1 cellular context compared by ENCODE assay signal in genomic region chr12:46473634-46474201, GRCh38.
A peak's percentile ranks its signal among the peaks of the same experiment; 100 is the strongest.
TF ChIP-seq lines count a peak whose summit lies in the region.

No MANE protein-coding gene starts in this region.

TF ChIP-seq in HepG2, 621 proteins besides CTCF, POLR2A, EP300 and RAD21 (continued from another document and continues in another):
- peak; percentile 98 for TF ChIP-seq HNF1B (CRISPR knock-in tag; IDR thresholded peaks at IDR 0.05)
- TF ChIP-seq FOXJ3 (CRISPR knock-in tag; IDR thresholded peaks at IDR 0.05; ENCODE audit: borderline replicate concordance), result peak; percentile 93
- peak; percentile 64; the same call in 1 of the 2 replicates for TF ChIP-seq NR2F2 (IDR thresholded peaks at IDR 0.05; ENCODE audit: borderline replicate concordance, low read depth)
- peak; percentile 69 for TF ChIP-seq ARID3A (IDR thresholded peaks at IDR 0.05; ENCODE audit: low read depth, low read length)
- TF ChIP-seq ZKSCAN8 (CRISPR knock-in tag; IDR thresholded peaks at IDR 0.05; ENCODE audit: borderline replicate concordance), result peak; percentile 80; the same call in 1 of the 2 replicates
- peak; percentile 59; the same call in 1 of the 2 replicates for TF ChIP-seq ZSCAN5A (CRISPR knock-in tag; IDR thresholded peaks at IDR 0.05; ENCODE audit: borderline replicate concordance)
- peak; percentile 81 for TF ChIP-seq SAP130 (CRISPR knock-in tag; IDR thresholded peaks at IDR 0.05; ENCODE audit: low read depth)
- TF ChIP-seq PPARG (CRISPR knock-in tag; conservative IDR thresholded peaks at IDR 0.05), result peak; percentile 93
- TF ChIP-seq REST (IDR thresholded peaks at IDR 0.05; ENCODE audit: borderline replicate concordance in 1 of 2, low read depth in 1 of 2, low read length in 2 of 2), result peak in 1 of 2 experiments; percentile 59; a peak in 1 of 4 replicates
- peak; percentile 90 for TF ChIP-seq BHLHE40 (IDR thresholded peaks at IDR 0.05; ENCODE audit: low read length)
- TF ChIP-seq ZNF670 (CRISPR knock-in tag; IDR thresholded peaks at IDR 0.05; ENCODE audit: borderline replicate concordance), result peak; percentile 24; the same call in 1 of the 2 replicates
- TF ChIP-seq HOXA5 (CRISPR knock-in tag; IDR thresholded peaks at IDR 0.05), result peak; percentile 35; the same call in 1 of the 2 replicates
- no peak for TF ChIP-seq DMTF1 (CRISPR knock-in tag; IDR thresholded peaks at IDR 0.05)
- TF ChIP-seq MEF2D (CRISPR knock-in tag; IDR thresholded peaks at IDR 0.05), result peak; percentile 63; the same call in 1 of the 2 replicates
- TF ChIP-seq HCFC1 (IDR thresholded peaks at IDR 0.05; ENCODE audit: low read depth, low read length), result no peak
- TF ChIP-seq RXRB (CRISPR knock-in tag; IDR thresholded peaks at IDR 0.05; ENCODE audit: borderline replicate concordance), result peak; percentile 92
- TF ChIP-seq SKI (IDR thresholded peaks at IDR 0.05; ENCODE audit: partially characterized antibody), result no peak
- TF ChIP-seq CREM (IDR thresholded peaks at IDR 0.05), result peak; percentile 90
- no peak for TF ChIP-seq CREM (CRISPR knock-in tag; IDR thresholded peaks at IDR 0.05)
- TF ChIP-seq KDM4B (CRISPR knock-in tag; IDR thresholded peaks at IDR 0.05), result peak; percentile 74; the same call in 1 of the 2 replicates
- peak; percentile 98 for TF ChIP-seq FOXP4 (CRISPR knock-in tag; IDR thresholded peaks at IDR 0.05)
- TF ChIP-seq NONO (IDR thresholded peaks at IDR 0.05), result no peak
- peak; percentile 58; the same call in 1 of the 2 replicates for TF ChIP-seq NONO (CRISPR knock-in tag; conservative IDR thresholded peaks at IDR 0.05)
- 0 out of 2 replicates have a peak, but pooled peaks have one; percentile 23 for TF ChIP-seq PHF8 (CRISPR knock-in tag; IDR thresholded peaks at IDR 0.05)
- TF ChIP-seq HDAC6 (IDR thresholded peaks at IDR 0.05; ENCODE audit: low read depth, low read length), result no peak
- peak; percentile 40; the same call in 1 of the 2 replicates for TF ChIP-seq KMT2A (CRISPR knock-in tag; IDR thresholded peaks at IDR 0.05)
- TF ChIP-seq RXRA (CRISPR knock-in tag; IDR thresholded peaks at IDR 0.05), result peak; percentile 55; the same call in 1 of the 2 replicates
- no peak for TF ChIP-seq MYNN (CRISPR knock-in tag; IDR thresholded peaks at IDR 0.05; ENCODE audit: low read depth)
- TF ChIP-seq BCL6 (CRISPR knock-in tag; IDR thresholded peaks at IDR 0.05), result peak; percentile 73
- TF ChIP-seq GATAD2A (CRISPR knock-in tag; IDR thresholded peaks at IDR 0.05), result peak; percentile 95
- peak; percentile 63 for TF ChIP-seq TEF (CRISPR knock-in tag; IDR thresholded peaks at IDR 0.05)
- TF ChIP-seq PAWR (CRISPR knock-in tag; IDR thresholded peaks at IDR 0.05; ENCODE audit: borderline replicate concordance), result no peak
- TF ChIP-seq ZSCAN20 (CRISPR knock-in tag; IDR thresholded peaks at IDR 0.05; ENCODE audit: borderline replicate concordance), result 0 out of 2 replicates have a peak, but pooled peaks have one; percentile 63
- TF ChIP-seq GATAD1 (CRISPR knock-in tag; IDR thresholded peaks at IDR 0.05), result peak; percentile 36; the same call in 1 of the 2 replicates
- 0 out of 2 replicates have a peak, but pooled peaks have one; percentile 24 for TF ChIP-seq ONECUT2 (CRISPR knock-in tag; IDR thresholded peaks at IDR 0.05)
- TF ChIP-seq SP5 (CRISPR knock-in tag; IDR thresholded peaks at IDR 0.05; ENCODE audit: borderline replicate concordance, low read depth), result peak; percentile 30; the same call in 1 of the 2 replicates
- peak; percentile 92; the same call in 1 of the 2 replicates for TF ChIP-seq AHDC1 (CRISPR knock-in tag; IDR thresholded peaks at IDR 0.05; ENCODE audit: borderline replicate concordance)
- peak; percentile 75; the same call in 1 of the 2 replicates for TF ChIP-seq JUND (CRISPR knock-in tag; IDR thresholded peaks at IDR 0.05)
- TF ChIP-seq ZSCAN12 (CRISPR knock-in tag; IDR thresholded peaks at IDR 0.05), result peak; percentile 62; the same call in 1 of the 2 replicates
- TF ChIP-seq LCORL (IDR thresholded peaks at IDR 0.05), result no peak
- peak; percentile 67; the same call in 1 of the 2 replicates for TF ChIP-seq LCORL (CRISPR knock-in tag; IDR thresholded peaks at IDR 0.05)
- no peak for TF ChIP-seq MAF1 (CRISPR knock-in tag; IDR thresholded peaks at IDR 0.05; ENCODE audit: borderline replicate concordance)
